Comparison of ENCODE assay signal across 1 cellular context in the genomic region with DNA sequence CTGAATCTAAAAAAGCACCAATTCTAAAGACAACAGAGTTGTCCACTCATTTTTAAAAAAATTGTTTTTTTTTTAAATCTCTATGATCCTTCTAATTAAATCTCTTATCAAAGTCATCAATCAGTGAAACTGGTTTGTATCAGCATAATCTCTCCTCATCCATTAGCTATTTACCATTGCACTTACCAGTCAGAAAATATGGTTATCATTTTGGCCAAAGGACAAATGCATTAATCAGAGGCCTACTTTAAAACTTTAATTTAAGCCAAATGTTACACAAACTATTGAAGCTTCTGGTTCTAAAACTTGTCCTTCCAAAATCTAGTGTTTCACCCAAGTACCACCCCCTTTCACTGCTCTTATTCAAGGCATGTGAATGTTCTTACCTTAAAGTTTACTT.
TF ChIP-seq lines count a peak whose summit lies in the region.

No MANE protein-coding gene starts in this region.

TF ChIP-seq in SK-N-SH, 30 proteins besides CTCF, POLR2A, EP300 and RAD21:
- TF ChIP-seq ELF1 (IDR thresholded peaks at IDR 0.05) (no peak), MEF2A (IDR thresholded peaks at IDR 0.05; ENCODE audit: borderline replicate concordance, low read depth) (no peak), RCOR1 (IDR thresholded peaks at IDR 0.05; ENCODE audit: low read length) (peak; percentile 91), RFX5 (IDR thresholded peaks at IDR 0.05; ENCODE audit: low read length) (no peak), TCF12 (IDR thresholded peaks at IDR 0.05) (peak; percentile 63), NRF1 (IDR thresholded peaks at IDR 0.05; ENCODE audit: low read depth, low read length) (no peak), MXI1 (IDR thresholded peaks at IDR 0.05; ENCODE audit: low read depth, low read length) (peak; percentile 35; the same call in 1 of the 2 replicates), GATA2 (CRISPR knock-in tag; IDR thresholded peaks at IDR 0.05) (peak; percentile 93), POLR2AphosphoS5 (IDR thresholded peaks at IDR 0.05; ENCODE audit: low read depth, low read length) (no peak), CHD2 (IDR thresholded peaks at IDR 0.05; ENCODE audit: low read length, partially characterized antibody) (peak; percentile 85), TEAD4 (IDR thresholded peaks at IDR 0.05; ENCODE audit: borderline replicate concordance, insufficient read depth) (0 out of 2 replicates have a peak, but pooled peaks have one; percentile 25), SMC3 (IDR thresholded peaks at IDR 0.05; ENCODE audit: low read depth, low read length) (no peak)
- TF ChIP-seq, protein P1, sequence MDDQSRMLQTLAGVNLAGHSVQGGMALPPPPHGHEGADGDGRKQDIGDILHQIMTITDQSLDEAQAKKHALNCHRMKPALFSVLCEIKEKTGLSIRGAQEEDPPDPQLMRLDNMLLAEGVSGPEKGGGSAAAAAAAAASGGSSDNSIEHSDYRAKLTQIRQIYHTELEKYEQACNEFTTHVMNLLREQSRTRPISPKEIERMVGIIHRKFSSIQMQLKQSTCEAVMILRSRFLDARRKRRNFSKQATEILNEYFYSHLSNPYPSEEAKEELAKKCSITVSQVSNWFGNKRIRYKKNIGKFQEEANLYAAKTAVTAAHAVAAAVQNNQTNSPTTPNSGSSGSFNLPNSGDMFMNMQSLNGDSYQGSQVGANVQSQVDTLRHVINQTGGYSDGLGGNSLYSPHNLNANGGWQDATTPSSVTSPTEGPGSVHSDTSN (IDR thresholded peaks at IDR 0.05) = no peak; the same call in 1 of the 2 replicates
- TF ChIP-seq, protein P2, sequence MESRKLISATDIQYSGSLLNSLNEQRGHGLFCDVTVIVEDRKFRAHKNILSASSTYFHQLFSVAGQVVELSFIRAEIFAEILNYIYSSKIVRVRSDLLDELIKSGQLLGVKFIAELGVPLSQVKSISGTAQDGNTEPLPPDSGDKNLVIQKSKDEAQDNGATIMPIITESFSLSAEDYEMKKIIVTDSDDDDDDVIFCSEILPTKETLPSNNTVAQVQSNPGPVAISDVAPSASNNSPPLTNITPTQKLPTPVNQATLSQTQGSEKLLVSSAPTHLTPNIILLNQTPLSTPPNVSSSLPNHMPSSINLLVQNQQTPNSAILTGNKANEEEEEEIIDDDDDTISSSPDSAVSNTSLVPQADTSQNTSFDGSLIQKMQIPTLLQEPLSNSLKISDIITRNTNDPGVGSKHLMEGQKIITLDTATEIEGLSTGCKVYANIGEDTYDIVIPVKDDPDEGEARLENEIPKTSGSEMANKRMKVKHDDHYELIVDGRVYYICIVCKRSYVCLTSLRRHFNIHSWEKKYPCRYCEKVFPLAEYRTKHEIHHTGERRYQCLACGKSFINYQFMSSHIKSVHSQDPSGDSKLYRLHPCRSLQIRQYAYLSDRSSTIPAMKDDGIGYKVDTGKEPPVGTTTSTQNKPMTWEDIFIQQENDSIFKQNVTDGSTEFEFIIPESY (IDR thresholded peaks at IDR 0.05; ENCODE audit: borderline replicate concordance, low read depth) = no peak
- TF ChIP-seq, protein P3, sequence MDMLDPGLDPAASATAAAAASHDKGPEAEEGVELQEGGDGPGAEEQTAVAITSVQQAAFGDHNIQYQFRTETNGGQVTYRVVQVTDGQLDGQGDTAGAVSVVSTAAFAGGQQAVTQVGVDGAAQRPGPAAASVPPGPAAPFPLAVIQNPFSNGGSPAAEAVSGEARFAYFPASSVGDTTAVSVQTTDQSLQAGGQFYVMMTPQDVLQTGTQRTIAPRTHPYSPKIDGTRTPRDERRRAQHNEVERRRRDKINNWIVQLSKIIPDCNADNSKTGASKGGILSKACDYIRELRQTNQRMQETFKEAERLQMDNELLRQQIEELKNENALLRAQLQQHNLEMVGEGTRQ (IDR thresholded peaks at IDR 0.05; ENCODE audit: borderline replicate concordance, low read depth, low read length) = no peak
